2 cellular contexts compared by ENCODE assay signal in genomic region chr18:28837100-28837499, GRCh38.
A peak's percentile ranks its signal among the peaks of the same experiment; 100 is the strongest.
TF ChIP-seq lines count a peak whose summit lies in the region.

No MANE protein-coding gene starts in this region.

TF ChIP-seq in HepG2, 621 proteins besides CTCF, POLR2A, EP300 and RAD21:
- TF ChIP-seq PCBP2 (optimal IDR thresholded peaks at IDR 0.05; ENCODE audit: low read depth, low read length, poor library complexity, severe bottlenecking) (peak; percentile 86), SKI (IDR thresholded peaks at IDR 0.05; ENCODE audit: partially characterized antibody) (no peak), HNRNPK (IDR thresholded peaks at IDR 0.05; ENCODE audit: low read depth, low read length, poor library complexity, severe bottlenecking) (peak; percentile 86)
TF ChIP-seq in HepG2: peak in this region for 2.

TF ChIP-seq in endothelial cell of umbilical vein, 7 proteins besides CTCF, POLR2A, EP300 and RAD21:
- TF ChIP-seq POLR2AphosphoS5 (IDR thresholded peaks at IDR 0.05; ENCODE audit: insufficient read depth, low read depth, low read length) (no peak), FOS (IDR thresholded peaks at IDR 0.05; ENCODE audit: borderline replicate concordance, insufficient read depth, low read length) (peak; percentile 38), JUN (IDR thresholded peaks at IDR 0.05; ENCODE audit: borderline replicate concordance, insufficient read depth, insufficient read length, low read depth) (no peak), GATA2 (IDR thresholded peaks at IDR 0.05; ENCODE audit: insufficient read depth, insufficient read length, low read depth, low read length) (peak; percentile 44), MYC (IDR thresholded peaks at IDR 0.05; ENCODE audit: low read depth, low read length) (no peak), EZH2 (IDR thresholded peaks at IDR 0.05; ENCODE audit: borderline replicate concordance, low read depth, low read length, severe bottlenecking) (no peak)
